29 cellular contexts compared by ENCODE assay signal in the genomic region with DNA sequence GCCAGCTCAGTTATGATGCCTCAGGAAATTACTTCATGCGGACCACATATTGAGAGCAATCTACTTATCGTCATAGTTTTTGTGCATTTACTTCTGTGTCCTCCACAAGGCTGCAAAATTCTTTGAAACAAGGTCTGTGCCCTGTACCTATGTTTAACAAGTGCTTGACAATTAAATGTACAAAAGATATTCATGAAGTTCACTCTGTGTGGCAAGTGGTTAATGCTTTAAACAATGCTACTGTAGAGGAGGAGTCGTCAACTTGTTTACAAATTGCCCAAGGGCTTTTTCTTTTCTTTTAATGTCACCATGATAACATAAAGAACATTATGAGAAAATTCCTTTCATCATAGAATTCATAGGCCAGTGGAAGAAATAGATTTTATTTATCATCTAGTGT.
"Had no signal": no experiment of that assay in that cellular context is flagged by ENCODE, and none has a peak within 500 bp of the region (broad histone marks: within the 10 kb centered on the region; RNA-seq: fewer than 3 reads in every experiment).

No MANE protein-coding gene starts in this region.

- H3K4me3 Mint-ChIP-seq: mesothelial cell of epicardium; naive B cell; natural killer cell; nephron progenitor cell; neural progenitor cell; stimulated activated memory B cell treated with anti-CD40 and anti-IgM and Interleukin-4, amounts not matched to agents 10 μg/mL and 1 μg/mL and 100 μg/mL, for 72 hours; stimulated activated naive CD8-positive, alpha-beta T cell treated with anti-CD3 and anti-CD28 coated beads, Interleukin-15, amount 100 ng/mL, for 72 hours had no signal

- H3K9ac ChIP-seq: neural progenitor cell had no signal

- H3K79me2 ChIP-seq: hepatocyte had no signal

- H3K4me1 Mint-ChIP-seq: naive B cell; natural killer cell; nephron progenitor cell; neural progenitor cell; stimulated activated memory B cell treated with anti-CD40 and anti-IgM and Interleukin-4, amounts not matched to agents 10 μg/mL and 1 μg/mL and 100 μg/mL, for 72 hours; stimulated activated naive CD8-positive, alpha-beta T cell treated with anti-CD3 and anti-CD28 coated beads, Interleukin-15, amount 100 ng/mL, for 72 hours had no signal

- H3K36me3 Mint-ChIP-seq: mesothelial cell of epicardium; naive B cell; neural progenitor cell; stimulated activated memory B cell treated with anti-CD40 and anti-IgM and Interleukin-4, amounts not matched to agents 10 μg/mL and 1 μg/mL and 100 μg/mL, for 72 hours had no signal

- H3K4me2 ChIP-seq: hepatocyte, neural progenitor cell, smooth muscle cell had no signal

- H3K27ac Mint-ChIP-seq: mesothelial cell of epicardium; naive B cell; natural killer cell; nephron progenitor cell; neural progenitor cell; progenitor cell of endocrine pancreas; stimulated activated memory B cell treated with anti-CD40 and anti-IgM and Interleukin-4, amounts not matched to agents 10 μg/mL and 1 μg/mL and 100 μg/mL, for 72 hours had no signal

- DNase-seq: islet precursor cell; left ventricle myocardium inferior; mesendoderm; naive B cell; natural killer cell; nephron progenitor cell; occipital lobe; ovary; right lobe of liver; stimulated activated CD4-positive, alpha-beta T cell treated with anti-CD3 and anti-CD28 coated beads, Interleukin-1b, Interleukin-23, amount 100 ng/mL, for 48 hours; stimulated activated CD4-positive, alpha-beta T cell treated with anti-CD3 and anti-CD28 coated beads, Interleukin-2, amount 100 ng/mL, for 48 hours; stimulated activated CD4-positive, alpha-beta T cell treated with anti-CD3 and anti-CD28 coated beads, Interleukin-4, amount 100 ng/mL, for 4 hours; stimulated activated CD8-positive, alpha-beta memory T cell treated with anti-CD3 and anti-CD28 coated beads, Interleukin-4, amount 100 ng/mL, for 48 hours; stimulated activated naive CD4-positive, alpha-beta T cell treated with Interleukin-2 at 50 U/mL for 16 hours; stimulated activated naive CD8-positive, alpha-beta T cell treated with anti-CD3 and anti-CD28 coated beads, Interleukin-15, amount 100 ng/mL, for 72 hours; tibial artery; trophoblast cell; upper lobe of right lung had no signal

- H2AFZ ChIP-seq: hepatocyte, neural progenitor cell had no signal

- H3K27me3 ChIP-seq: hepatocyte, neural progenitor cell, neutrophil, ovary, right atrium auricular region, right lobe of liver, suprapubic skin, tibial artery, upper lobe of right lung had no signal

- H3K4me1 ChIP-seq: left ventricle myocardium inferior, neural progenitor cell, right atrium auricular region, right lobe of liver, suprapubic skin, tibial artery, upper lobe of right lung had no signal

- H3K4me3 ChIP-seq: hepatocyte, left ventricle myocardium inferior, lung, neural progenitor cell, ovary, right atrium auricular region, right lobe of liver, smooth muscle cell, suprapubic skin, thoracic aorta, tibial artery, upper lobe of right lung had no signal

- H3K9me3 ChIP-seq: neutrophil, ovary, right atrium auricular region, right lobe of liver, suprapubic skin, thoracic aorta, tibial artery, upper lobe of right lung had no signal

- H3K9me3 Mint-ChIP-seq: nephron progenitor cell had no signal

- H3K27ac ChIP-seq: hepatocyte, left ventricle myocardium inferior, neural progenitor cell, neutrophil, ovary, right atrium auricular region, right lobe of liver, suprapubic skin, thoracic aorta, tibial artery, upper lobe of right lung had no signal

- H3K27me3 Mint-ChIP-seq: naive B cell; progenitor cell of endocrine pancreas; stimulated activated memory B cell treated with anti-CD40 and anti-IgM and Interleukin-4, amounts not matched to agents 10 μg/mL and 1 μg/mL and 100 μg/mL, for 72 hours; stimulated activated naive CD8-positive, alpha-beta T cell treated with anti-CD3 and anti-CD28 coated beads, Interleukin-15, amount 100 ng/mL, for 72 hours had no signal

- H3K36me3 ChIP-seq: left ventricle myocardium inferior, neural progenitor cell, neutrophil, ovary, right atrium auricular region, right lobe of liver, suprapubic skin, thoracic aorta, tibial artery, upper lobe of right lung had no signal

- ATAC-seq: natural killer cell; right lobe of liver; stimulated activated memory B cell treated with anti-CD40 and anti-IgM and Interleukin-4, amounts not matched to agents 10 μg/mL and 1 μg/mL and 100 μg/mL, for 72 hours; stimulated activated naive CD8-positive, alpha-beta T cell treated with anti-CD3 and anti-CD28 coated beads, Interleukin-15, amount 100 ng/mL, for 72 hours; upper lobe of right lung had no signal
